Comparison of ENCODE assay signal across 21 cellular contexts in genomic region chr1:206898909-206899431, GRCh38. TPM values are rescaled to one million over a fixed set of nuclear protein-coding genes. Genes with fewer than 3 reads are reported as not detected.
DNase-seq lines count a peak whose midpoint lies in the region; ATAC-seq, FAIRE-seq and TF ChIP-seq lines count a peak whose summit lies in the region.
"Had no signal": no experiment of that assay in that cellular context is flagged by ENCODE, and none has a peak within 500 bp of the region (broad histone marks: within the 10 kb centered on the region; RNA-seq: fewer than 3 reads in every experiment).

No MANE protein-coding gene starts in this region.

- peak overlapping the region; percentile 92 for H3K27ac Mint-ChIP-seq in activated T-cell treated with anti-CD3 and anti-CD28 coated beads, Interleukin-2, amount 50 U/mL, for 24 hours
- H3K27ac Mint-ChIP-seq: neural progenitor cell had no signal

- CTCF ChIA-PET in PC-9 (lab: Charles Lee), result interaction anchor here (0.6 kb wide), 1 partner anchor 10 kb away, joined by 5 read pairs; no protein-coding TSS in a partner anchor

- no peak overlapping the region for H3K4me3 ChIP-seq in PC-9
- no peak overlapping the region for H3K4me3 ChIP-seq in smooth muscle cell
- H3K4me3 ChIP-seq: neural progenitor cell, Peyer's patch, tibial artery had no signal

- H3K4me1 Mint-ChIP-seq in activated T-cell treated with anti-CD3 and anti-CD28 coated beads, Interleukin-2, amount 50 U/mL, for 24 hours (ENCODE audit: low read depth), result peaks cover 87% of the 10 kb centered on the region

- H3F3A ChIP-seq in PC-9 (ENCODE audit: insufficient read depth, low read depth) (peaks cover 15% of the 10 kb centered on the region; the same call in 1 of the 2 replicates), smooth muscle cell (ENCODE audit: low read depth) (no peaks in the 10 kb centered on the region)

- no peak overlapping the region for H2AFZ ChIP-seq in PC-9
- no peak overlapping the region for H2AFZ ChIP-seq in smooth muscle cell (ENCODE audit: low read depth)
- H2AFZ ChIP-seq: neural progenitor cell had no signal

- H3K9me2 ChIP-seq in PC-9 (ENCODE audit: insufficient read depth), result no peaks in the 10 kb centered on the region

- H3K79me2 ChIP-seq in PC-9 (ENCODE audit: low read depth) (no peaks in the 10 kb centered on the region), smooth muscle cell (ENCODE audit: low read depth) (no peaks in the 10 kb centered on the region)

- no peaks in the 10 kb centered on the region for H3K27me3 ChIP-seq in PC-9 (ENCODE audit: insufficient read depth, low read depth)
- no peaks in the 10 kb centered on the region for H3K27me3 ChIP-seq in smooth muscle cell (ENCODE audit: low read depth)
- H3K27me3 ChIP-seq: neural progenitor cell, Peyer's patch, tibial artery had no signal

- DNase-seq in activated T-cell treated with anti-CD3 and anti-CD28 coated beads, Interleukin-2, amount 50 U/mL, for 24 hours, result no peak
- DNase-seq in activated T-cell treated with anti-CD3 and anti-CD28 coated beads, Interleukin-2, amount 50 U/mL, for 48 hours, result no peak
- no peak for DNase-seq in PC-9
- no peak for DNase-seq in epithelial cell of prostate (ENCODE audit: low read depth, low spot score)
- DNase-seq in smooth muscle cell (lab: John Stamatoyannopoulos, UW; ENCODE audit: unreplicated experiment), result no peak
- no peak for DNase-seq in urothelium cell line (ENCODE audit: low spot score)
- DNase-seq in NK-92 treated with Interleukin-12 subunit alpha and Interleukin-12 subunit beta, amount 100 ng/mL, for 24 hours (lab: John Stamatoyannopoulos, UW), result no peak
- DNase-seq: activated CD4-positive, alpha-beta T cell treated with anti-CD3 and anti-CD28 coated beads, Interleukin-2, amount 50 U/mL, for 1 hour; activated effector memory CD4-positive, alpha-beta T cell treated with Interleukin-2 at 50 U/mL for 16 hours; CD8-positive, alpha-beta memory T cell; DND-41; NCI-H1436; NCI-H2171 treated with DMSO at 0.1 percent for 48 hours; NCI-H748 treated with DMSO at 0.1 percent for 48 hours; Peyer's patch; tibial artery had no signal

- BruUV-seq in PC-9 (replicated peaks; lab: Mats Ljungman, UMichigan), result no TSS peak

- no peak overlapping the region for H3K9ac ChIP-seq in smooth muscle cell (ENCODE audit: low read depth)
- H3K9ac ChIP-seq: neural progenitor cell had no signal

- no peak for ATAC-seq in GM21528 (IDR thresholded peaks at IDR 0.05; ENCODE audit: low FRiP score, unreplicated experiment)

- POLR2A ChIA-PET in PC-9 (lab: Charles Lee; ENCODE audit: unreplicated experiment), result no interaction called here

- no peaks in the 10 kb centered on the region for H3K9me3 Mint-ChIP-seq in activated T-cell treated with anti-CD3 and anti-CD28 coated beads, Interleukin-2, amount 50 U/mL, for 24 hours
- H3K9me3 Mint-ChIP-seq: CD8-positive, alpha-beta memory T cell; neural progenitor cell had no signal

- TF ChIP-seq CTCF in PC-9 (conservative IDR thresholded peaks at IDR 0.05) (no peak), smooth muscle cell (IDR thresholded peaks at IDR 0.05; ENCODE audit: borderline replicate concordance, insufficient read depth, poor library complexity, severe bottlenecking) (no peak)

- H3K36me3 ChIP-seq in PC-9 (ENCODE audit: low read depth) (no peaks in the 10 kb centered on the region), smooth muscle cell (ENCODE audit: low read depth) (no peaks in the 10 kb centered on the region)
- H3K36me3 ChIP-seq: neural progenitor cell, Peyer's patch, tibial artery had no signal

- FAIRE-seq in urothelium cell line (lab: Jason Lieb, UNC), result no peak
- FAIRE-seq: endometrium had no signal

- peak overlapping the region; percentile 63 for H3K4me2 ChIP-seq in PC-9
- peak overlapping the region; percentile 70 for H3K4me2 ChIP-seq in smooth muscle cell
- H3K4me2 ChIP-seq: neural progenitor cell had no signal

- WGBS in smooth muscle cell (ENCODE audit: low lambda C conversion rate), result 85% methylated on average over 13 of the region's 13 CpGs

- peaks cover 41% of the 10 kb centered on the region for H3K36me3 Mint-ChIP-seq in activated T-cell treated with anti-CD3 and anti-CD28 coated beads, Interleukin-2, amount 50 U/mL, for 24 hours (ENCODE audit: low read depth)
- H3K36me3 Mint-ChIP-seq: neural progenitor cell had no signal

- peak overlapping the region; percentile 73 for H3K4me3 Mint-ChIP-seq in activated T-cell treated with anti-CD3 and anti-CD28 coated beads, Interleukin-2, amount 50 U/mL, for 24 hours
- H3K4me3 Mint-ChIP-seq: CD8-positive, alpha-beta memory T cell; neural progenitor cell had no signal

- no peaks in the 10 kb centered on the region for H3K27me3 Mint-ChIP-seq in activated T-cell treated with anti-CD3 and anti-CD28 coated beads, Interleukin-2, amount 50 U/mL, for 24 hours

- H3K9me3 ChIP-seq in PC-9 (ENCODE audit: insufficient read depth, low read depth) (no peaks in the 10 kb centered on the region), smooth muscle cell (replicated peaks; ENCODE audit: low read depth) (no peaks in the 10 kb centered on the region)
- H3K9me3 ChIP-seq: Peyer's patch, tibial artery had no signal

- intact Hi-C loops in PC-9 (cut with micrococcal nuclease; ENCODE audit: unreplicated experiment), result no loop called here

- no peak overlapping the region; the same call in 1 of the 2 replicates for H3K27ac ChIP-seq in PC-9
- peak overlapping the region; percentile 6 for H3K27ac ChIP-seq in epithelial cell of prostate
- peak overlapping the region; percentile 61 for H3K27ac ChIP-seq in smooth muscle cell (ENCODE audit: low read depth)
- H3K27ac ChIP-seq: neural progenitor cell, Peyer's patch, tibial artery had no signal

- H4K20me1 ChIP-seq in PC-9 (ENCODE audit: insufficient read depth) (no peaks in the 10 kb centered on the region), smooth muscle cell (ENCODE audit: low read depth) (no peaks in the 10 kb centered on the region)

- H3K4me1 ChIP-seq in PC-9 (replicated peaks; ENCODE audit: insufficient read depth) (peaks cover 37% of the 10 kb centered on the region), smooth muscle cell (ENCODE audit: low read depth) (peaks cover 12% of the 10 kb centered on the region)
- H3K4me1 ChIP-seq: neural progenitor cell, Peyer's patch, tibial artery had no signal

RNA-seq across cellular contexts. Expression of gene IL24, which starts 1.7 kb away (rescaled TPM):
- total RNA-seq in PC-9 (2021) (not detected in 2 replicates), smooth muscle cell (1.5 and 1.8 TPM in 2 replicates)
- polyA plus RNA-seq in smooth muscle cell, result 1.9 and 3.1 TPM in 2 replicates
- total RNA-seq: Peyer's patch, renal cortical epithelial cell had no signal

RNA-seq across cellular contexts. Expression of gene FCMR, which starts 22.8 kb away (rescaled TPM):
- total RNA-seq in PC-9 (2021) (0.63 and 1.2 TPM in 2 replicates), smooth muscle cell (not detected in 2 replicates)
- polyA plus RNA-seq in smooth muscle cell, result 1.6 and 4.0 TPM in 2 replicates

RNA-seq across cellular contexts. Expression of gene IL20, which starts 33.5 kb away (rescaled TPM):
- not detected in 2 replicates for total RNA-seq in PC-9 (2021)
- total RNA-seq in smooth muscle cell, result not detected in 2 replicates
- 1.6 TPM in 1 of 2 replicates, not detected in the other for polyA plus RNA-seq in smooth muscle cell
- total RNA-seq: CD8-positive, alpha-beta memory T cell; Peyer's patch; renal cortical epithelial cell had no signal
- polyA plus RNA-seq: AG04450; CD8-positive, alpha-beta memory T cell had no signal

RNA-seq across cellular contexts. Expression of gene PIGR, which starts 47.3 kb away (rescaled TPM):
- total RNA-seq in PC-9 (2021), result 0.10 TPM in 1 of 2 replicates, not detected in the other
- total RNA-seq in smooth muscle cell, result not detected in 2 replicates
- not detected in 2 replicates for polyA plus RNA-seq in smooth muscle cell
- polyA plus RNA-seq: AG04450; CD8-positive, alpha-beta memory T cell had no signal
